ENCODE assay signal across 1 cellular context in genomic region chr10:73730153-73730906, GRCh38.
TF ChIP-seq lines count a peak whose summit lies in the region.

No MANE protein-coding gene starts in this region.

TF ChIP-seq in HEK293, 187 proteins besides CTCF, POLR2A, EP300 and RAD21 (continued from another document and continues in another):
- TF ChIP-seq ZNF148 (tag by site-specific recombination; IDR thresholded peaks at IDR 0.05; ENCODE audit: borderline replicate concordance) (no peak), ZNF707 (tag by site-specific recombination; IDR thresholded peaks at IDR 0.05) (no peak), ZNF830 (tag by site-specific recombination; IDR thresholded peaks at IDR 0.05; ENCODE audit: low read depth) (no peak), OSR2 (tag by site-specific recombination; IDR thresholded peaks at IDR 0.05) (no peak), ZNF18 (tag by site-specific recombination; IDR thresholded peaks at IDR 0.05) (peak; percentile 74), ZNF248 (tag by site-specific recombination; IDR thresholded peaks at IDR 0.05) (no peak), ZNF664 (tag by site-specific recombination; IDR thresholded peaks at IDR 0.05) (no peak), ZNF426 (tag by site-specific recombination; IDR thresholded peaks at IDR 0.05) (no peak; the same call in 1 of the 2 replicates), BCL11A (tag by site-specific recombination; IDR thresholded peaks at IDR 0.05; ENCODE audit: low read depth) (no peak), MYNN (tag by site-specific recombination; IDR thresholded peaks at IDR 0.05; ENCODE audit: borderline replicate concordance) (0 out of 2 replicates have a peak, but pooled peaks have one; percentile 44), ZNF501 (tag by site-specific recombination; IDR thresholded peaks at IDR 0.05) (peak; percentile 99), ZNF48 (tag by site-specific recombination; IDR thresholded peaks at IDR 0.05) (no peak), ZBTB10 (tag by site-specific recombination; IDR thresholded peaks at IDR 0.05) (peak; percentile 74; the same call in 1 of the 2 replicates), KLF10 (tag by site-specific recombination; IDR thresholded peaks at IDR 0.05) (peak; percentile 50), ZFP41 (tag by site-specific recombination; IDR thresholded peaks at IDR 0.05; ENCODE audit: borderline replicate concordance) (no peak), ZFP69B (tag by site-specific recombination; IDR thresholded peaks at IDR 0.05) (peak; percentile 85), ZNF211 (tag by site-specific recombination; IDR thresholded peaks at IDR 0.05; ENCODE audit: low read depth) (no peak), ZNF16 (tag by site-specific recombination; IDR thresholded peaks at IDR 0.05; ENCODE audit: low read depth) (no peak), ZNF488 (tag by site-specific recombination; IDR thresholded peaks at IDR 0.05) (no peak), PRDM2 (tag by site-specific recombination; IDR thresholded peaks at IDR 0.05; ENCODE audit: borderline replicate concordance) (0 out of 2 replicates have a peak, but pooled peaks have one; percentile 70), ZNF837 (tag by site-specific recombination; IDR thresholded peaks at IDR 0.05) (no peak), TSHZ1 (tag by site-specific recombination; IDR thresholded peaks at IDR 0.05; ENCODE audit: borderline replicate concordance) (0 out of 2 replicates have a peak, but pooled peaks have one; percentile 10), ZNF514 (tag by site-specific recombination; IDR thresholded peaks at IDR 0.05) (no peak), BCL11B (tag by site-specific recombination; IDR thresholded peaks at IDR 0.05; ENCODE audit: low read depth) (no peak), SP3 (tag by site-specific recombination; IDR thresholded peaks at IDR 0.05) (peak; percentile 72), ZNF571 (tag by site-specific recombination; IDR thresholded peaks at IDR 0.05) (no peak), ZIC2 (tag by site-specific recombination; IDR thresholded peaks at IDR 0.05) (no peak), YY2 (tag by site-specific recombination; IDR thresholded peaks at IDR 0.05) (no peak), ZNF692 (tag by site-specific recombination; IDR thresholded peaks at IDR 0.05) (peak; percentile 92), ZBTB17 (tag by site-specific recombination; IDR thresholded peaks at IDR 0.05) (peak; percentile 95), ZBTB44 (tag by site-specific recombination; IDR thresholded peaks at IDR 0.05) (peak; percentile 38; the same call in 1 of the 2 replicates), ZNF19 (tag by site-specific recombination; IDR thresholded peaks at IDR 0.05; ENCODE audit: low read depth) (no peak), ZBTB48 (tag by site-specific recombination; IDR thresholded peaks at IDR 0.05) (peak; percentile 62; the same call in 1 of the 2 replicates), SCRT2 (tag by site-specific recombination; IDR thresholded peaks at IDR 0.05) (peak; percentile 95), ZFP3 (tag by site-specific recombination; IDR thresholded peaks at IDR 0.05; ENCODE audit: low read depth) (no peak), ZNF624 (tag by site-specific recombination; IDR thresholded peaks at IDR 0.05) (no peak), ZNF138 (tag by site-specific recombination; IDR thresholded peaks at IDR 0.05; ENCODE audit: borderline replicate concordance) (no peak), ZBTB21 (tag by site-specific recombination; IDR thresholded peaks at IDR 0.05) (0 out of 2 replicates have a peak, but pooled peaks have one; percentile 52), ZNF239 (tag by site-specific recombination; IDR thresholded peaks at IDR 0.05) (0 out of 2 replicates have a peak, but pooled peaks have one; percentile 46), KLF9 (tag by site-specific recombination; IDR thresholded peaks at IDR 0.05; ENCODE audit: low read depth) (no peak; the same call in 1 of the 2 replicates), ZNF157 (tag by site-specific recombination; IDR thresholded peaks at IDR 0.05) (no peak)
